In genomic region chr15:77071338-77072223, GRCh38 we compare ENCODE assay signal across 1 cellular context.
TF ChIP-seq lines count a peak whose summit lies in the region.

No MANE protein-coding gene starts in this region.

TF ChIP-seq in GM12878, 131 proteins besides CTCF, POLR2A, EP300 and RAD21 (continued from another document):
- TF ChIP-seq ZBTB40 (IDR thresholded peaks at IDR 0.05; ENCODE audit: borderline replicate concordance): no peak
- no peak for TF ChIP-seq POLR2AphosphoS2 (IDR thresholded peaks at IDR 0.05; ENCODE audit: low read depth, low read length)
- 0 out of 2 replicates have a peak, but pooled peaks have one; percentile 4 for TF ChIP-seq HDGF (IDR thresholded peaks at IDR 0.05)
- no peak for TF ChIP-seq HSF1 (IDR thresholded peaks at IDR 0.05; ENCODE audit: low read depth, low read length)
- no peak for TF ChIP-seq BCLAF1 (IDR thresholded peaks at IDR 0.05)
- TF ChIP-seq YY1 (IDR thresholded peaks at IDR 0.05; ENCODE audit: low read depth, low read length): no peak
- TF ChIP-seq NR2C1 (IDR thresholded peaks at IDR 0.05): no peak
- peak; percentile 3 for TF ChIP-seq MEF2B (IDR thresholded peaks at IDR 0.05; ENCODE audit: partially characterized antibody, poor library complexity, severe bottlenecking)
- no peak for TF ChIP-seq FOXK2 (IDR thresholded peaks at IDR 0.05)
- TF ChIP-seq DPF2 (IDR thresholded peaks at IDR 0.05): no peak
- TF ChIP-seq, protein P1, sequence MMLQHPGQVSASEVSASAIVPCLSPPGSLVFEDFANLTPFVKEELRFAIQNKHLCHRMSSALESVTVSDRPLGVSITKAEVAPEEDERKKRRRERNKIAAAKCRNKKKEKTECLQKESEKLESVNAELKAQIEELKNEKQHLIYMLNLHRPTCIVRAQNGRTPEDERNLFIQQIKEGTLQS (IDR thresholded peaks at IDR 0.05; ENCODE audit: borderline replicate concordance, extremely low read depth, low read depth, low read length): no peak
- no peak for TF ChIP-seq GABPA (IDR thresholded peaks at IDR 0.05; ENCODE audit: low read depth)
- TF ChIP-seq, protein P2, sequence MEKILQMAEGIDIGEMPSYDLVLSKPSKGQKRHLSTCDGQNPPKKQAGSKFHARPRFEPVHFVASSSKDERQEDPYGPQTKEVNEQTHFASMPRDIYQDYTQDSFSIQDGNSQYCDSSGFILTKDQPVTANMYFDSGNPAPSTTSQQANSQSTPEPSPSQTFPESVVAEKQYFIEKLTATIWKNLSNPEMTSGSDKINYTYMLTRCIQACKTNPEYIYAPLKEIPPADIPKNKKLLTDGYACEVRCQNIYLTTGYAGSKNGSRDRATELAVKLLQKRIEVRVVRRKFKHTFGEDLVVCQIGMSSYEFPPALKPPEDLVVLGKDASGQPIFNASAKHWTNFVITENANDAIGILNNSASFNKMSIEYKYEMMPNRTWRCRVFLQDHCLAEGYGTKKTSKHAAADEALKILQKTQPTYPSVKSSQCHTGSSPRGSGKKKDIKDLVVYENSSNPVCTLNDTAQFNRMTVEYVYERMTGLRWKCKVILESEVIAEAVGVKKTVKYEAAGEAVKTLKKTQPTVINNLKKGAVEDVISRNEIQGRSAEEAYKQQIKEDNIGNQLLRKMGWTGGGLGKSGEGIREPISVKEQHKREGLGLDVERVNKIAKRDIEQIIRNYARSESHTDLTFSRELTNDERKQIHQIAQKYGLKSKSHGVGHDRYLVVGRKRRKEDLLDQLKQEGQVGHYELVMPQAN (conservative IDR thresholded peaks at IDR 0.05): no peak
- TF ChIP-seq FOXM1 (IDR thresholded peaks at IDR 0.05; ENCODE audit: low read depth, low read length): no peak
- no peak for TF ChIP-seq SRF (IDR thresholded peaks at IDR 0.05; ENCODE audit: low read depth in 2 of 2, low read length in 2 of 2)
